ENCODE assay signal across 24 cellular contexts in the genomic region with DNA sequence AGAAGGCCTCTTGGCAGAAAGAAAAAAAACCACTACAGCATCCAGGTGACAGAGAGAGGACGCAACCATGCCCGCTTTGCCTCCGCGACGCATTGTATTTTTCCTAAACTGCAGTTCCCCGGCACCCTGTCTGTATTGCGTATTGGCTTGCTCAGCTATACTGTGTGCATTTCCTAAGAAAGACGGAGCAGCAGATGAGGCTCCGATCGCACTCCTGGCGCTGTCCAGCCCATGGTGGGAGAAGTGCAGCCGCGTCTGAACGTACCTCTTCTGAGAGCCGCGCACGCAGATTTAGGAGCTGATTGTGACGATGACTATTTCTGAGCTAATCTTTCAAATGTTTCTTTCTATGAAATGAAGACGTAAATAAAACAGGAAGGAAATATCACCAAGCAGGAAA.
"Had no signal": no experiment of that assay in that cellular context is flagged by ENCODE, and none has a peak within 500 bp of the region (broad histone marks: within the 10 kb centered on the region; RNA-seq: fewer than 3 reads in every experiment).

No MANE protein-coding gene starts in this region.

- ATAC-seq: esophagus mucosa; gastrocnemius medialis; natural killer cell; right cardiac atrium; stimulated activated naive B cell treated with anti-CD40 and anti-IgM and Interleukin-4, amounts not matched to agents 10 μg/mL and 1 μg/mL and 100 μg/mL, for 72 hours; upper lobe of right lung had no signal

- H3K27ac Mint-ChIP-seq: endodermal cell; memory B cell; natural killer cell; stimulated activated naive B cell treated with anti-CD40 and anti-IgM and Interleukin-4, amounts not matched to agents 10 μg/mL and 1 μg/mL and 100 μg/mL, for 72 hours; stimulated activated naive CD8-positive, alpha-beta T cell treated with anti-CD3 and anti-CD28 coated beads, Interleukin-15, Interleukin-2, amounts not matched to agents 100 ng/mL and 50 ng/mL, for 24 hours had no signal

- H3K9me3 Mint-ChIP-seq: endodermal cell; stimulated activated naive B cell treated with anti-CD40 and anti-IgM and Interleukin-4, amounts not matched to agents 10 μg/mL and 1 μg/mL and 100 μg/mL, for 72 hours had no signal

- H3K27ac ChIP-seq: dorsolateral prefrontal cortex, epithelial cell of prostate, gastrocnemius medialis, prostate gland, sigmoid colon, thoracic aorta, transverse colon, upper lobe of right lung, vagina had no signal

- H3K4me3 ChIP-seq: dorsolateral prefrontal cortex, gastrocnemius medialis, lung, prostate gland, sigmoid colon, thoracic aorta, transverse colon, upper lobe of right lung, vagina had no signal

- H3K4me1 ChIP-seq: gastrocnemius medialis, prostate gland, sigmoid colon, transverse colon, upper lobe of right lung, vagina had no signal

- H3K4me1 Mint-ChIP-seq: endodermal cell; memory B cell; stimulated activated naive B cell treated with anti-CD40 and anti-IgM and Interleukin-4, amounts not matched to agents 10 μg/mL and 1 μg/mL and 100 μg/mL, for 72 hours had no signal

- H3K27me3 ChIP-seq: gastrocnemius medialis, sigmoid colon, transverse colon, upper lobe of right lung, vagina had no signal

- H3K9me3 ChIP-seq: gastrocnemius medialis, prostate gland, sigmoid colon, transverse colon, upper lobe of right lung, vagina had no signal

- DNase-seq: dorsolateral prefrontal cortex; effector CD4-positive, alpha-beta T cell; endodermal cell; foreskin fibroblast; gastrocnemius medialis; head of caudate nucleus; natural killer cell; nucleus accumbens; right cardiac atrium; sigmoid colon; stimulated activated CD4-positive, alpha-beta T cell treated with anti-CD3 and anti-CD28 coated beads, Interleukin-2, amount 100 ng/mL, for 24 hours; stimulated activated CD4-positive, alpha-beta T cell treated with anti-CD3 and anti-CD28 coated beads, Interleukin-4, amount 100 ng/mL, for 24 hours; stimulated activated naive B cell treated with anti-CD40 and anti-IgM and Interleukin-4, amounts not matched to agents 10 μg/mL and 1 μg/mL and 100 μg/mL, for 72 hours; transverse colon; upper lobe of right lung had no signal

- H3K36me3 Mint-ChIP-seq: memory B cell; stimulated activated naive B cell treated with anti-CD40 and anti-IgM and Interleukin-4, amounts not matched to agents 10 μg/mL and 1 μg/mL and 100 μg/mL, for 72 hours had no signal

- H3K4me3 Mint-ChIP-seq: endodermal cell; memory B cell; natural killer cell; neural crest cell; stimulated activated naive B cell treated with anti-CD40 and anti-IgM and Interleukin-4, amounts not matched to agents 10 μg/mL and 1 μg/mL and 100 μg/mL, for 72 hours; stimulated activated naive CD8-positive, alpha-beta T cell treated with anti-CD3 and anti-CD28 coated beads, Interleukin-15, Interleukin-2, amounts not matched to agents 100 ng/mL and 50 ng/mL, for 24 hours had no signal

- H3K36me3 ChIP-seq: gastrocnemius medialis, prostate gland, sigmoid colon, thoracic aorta, transverse colon, upper lobe of right lung, vagina had no signal

- H3K27me3 Mint-ChIP-seq: memory B cell; stimulated activated naive B cell treated with anti-CD40 and anti-IgM and Interleukin-4, amounts not matched to agents 10 μg/mL and 1 μg/mL and 100 μg/mL, for 72 hours had no signal
